Comparison of ENCODE assay signal across 1 cellular context in the genomic region with DNA sequence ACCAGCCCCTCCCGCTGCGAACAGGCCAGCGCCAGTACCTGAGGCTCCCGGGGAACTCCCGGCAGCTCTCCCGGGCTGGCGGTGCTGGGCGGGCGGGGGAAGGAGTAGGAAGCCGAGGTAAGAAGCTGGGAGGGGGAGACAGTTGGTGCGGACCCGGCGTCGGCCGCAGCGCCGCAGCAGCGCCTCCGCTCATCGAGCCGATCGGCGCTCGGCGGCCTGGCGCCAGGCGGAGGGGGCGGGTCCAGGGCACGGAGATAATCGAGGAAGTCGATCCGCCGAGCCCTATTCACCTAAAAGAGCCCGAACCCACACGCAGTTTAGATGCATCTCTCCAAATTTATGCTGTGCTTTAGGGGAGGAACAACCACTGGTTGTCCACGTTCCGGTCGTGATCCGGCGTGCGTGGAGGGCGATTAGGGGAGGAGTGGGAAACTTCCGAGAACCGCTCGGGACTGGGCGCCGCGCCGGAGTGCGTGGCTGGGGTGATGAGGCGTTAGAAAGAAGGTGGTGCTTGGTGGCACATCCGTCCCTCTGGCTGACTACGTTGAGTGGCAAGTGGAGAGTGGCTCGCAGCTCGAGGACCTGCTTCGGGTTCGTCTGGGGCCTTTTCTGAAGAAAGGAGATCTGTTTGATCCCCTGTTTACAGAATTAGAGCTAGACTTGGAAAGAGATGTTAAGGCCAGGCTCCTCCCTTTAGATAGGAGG.
TF ChIP-seq lines count a peak whose summit lies in the region.

A gene with protein sequence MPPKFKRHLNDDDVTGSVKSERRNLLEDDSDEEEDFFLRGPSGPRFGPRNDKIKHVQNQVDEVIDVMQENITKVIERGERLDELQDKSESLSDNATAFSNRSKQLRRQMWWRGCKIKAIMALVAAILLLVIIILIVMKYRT (minus strand): TSS at position 194 of the 705 bp plus-strand sequence. CDS start 3,651 bp downstream, outside the sequence.

TF ChIP-seq in HepG2, 621 proteins besides CTCF, POLR2A, EP300 and RAD21 (continued from another document and continues in another):
- TF ChIP-seq, protein P1, sequence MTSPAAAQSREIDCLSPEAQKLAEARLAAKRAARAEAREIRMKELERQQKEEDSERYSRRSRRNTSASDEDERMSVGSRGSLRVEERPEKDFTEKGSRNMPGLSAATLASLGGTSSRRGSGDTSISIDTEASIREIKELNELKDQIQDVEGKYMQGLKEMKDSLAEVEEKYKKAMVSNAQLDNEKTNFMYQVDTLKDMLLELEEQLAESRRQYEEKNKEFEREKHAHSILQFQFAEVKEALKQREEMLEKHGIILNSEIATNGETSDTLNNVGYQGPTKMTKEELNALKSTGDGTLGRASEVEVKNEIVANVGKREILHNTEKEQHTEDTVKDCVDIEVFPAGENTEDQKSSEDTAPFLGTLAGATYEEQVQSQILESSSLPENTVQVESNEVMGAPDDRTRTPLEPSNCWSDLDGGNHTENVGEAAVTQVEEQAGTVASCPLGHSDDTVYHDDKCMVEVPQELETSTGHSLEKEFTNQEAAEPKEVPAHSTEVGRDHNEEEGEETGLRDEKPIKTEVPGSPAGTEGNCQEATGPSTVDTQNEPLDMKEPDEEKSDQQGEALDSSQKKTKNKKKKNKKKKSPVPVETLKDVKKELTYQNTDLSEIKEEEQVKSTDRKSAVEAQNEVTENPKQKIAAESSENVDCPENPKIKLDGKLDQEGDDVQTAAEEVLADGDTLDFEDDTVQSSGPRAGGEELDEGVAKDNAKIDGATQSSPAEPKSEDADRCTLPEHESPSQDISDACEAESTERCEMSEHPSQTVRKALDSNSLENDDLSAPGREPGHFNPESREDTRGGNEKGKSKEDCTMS (CRISPR knock-in tag; conservative IDR thresholded peaks at IDR 0.05): no peak
- TF ChIP-seq ZNF598 (CRISPR knock-in tag; IDR thresholded peaks at IDR 0.05; ENCODE audit: borderline replicate concordance): peak; percentile 40; the same call in 1 of the 2 replicates
- TF ChIP-seq ELF4 (CRISPR knock-in tag; IDR thresholded peaks at IDR 0.05; ENCODE audit: borderline replicate concordance): no peak
- TF ChIP-seq RELA (CRISPR knock-in tag; IDR thresholded peaks at IDR 0.05): no peak
- no peak for TF ChIP-seq ZNF674 (CRISPR knock-in tag; IDR thresholded peaks at IDR 0.05; ENCODE audit: low read depth)
- TF ChIP-seq, protein P2, sequence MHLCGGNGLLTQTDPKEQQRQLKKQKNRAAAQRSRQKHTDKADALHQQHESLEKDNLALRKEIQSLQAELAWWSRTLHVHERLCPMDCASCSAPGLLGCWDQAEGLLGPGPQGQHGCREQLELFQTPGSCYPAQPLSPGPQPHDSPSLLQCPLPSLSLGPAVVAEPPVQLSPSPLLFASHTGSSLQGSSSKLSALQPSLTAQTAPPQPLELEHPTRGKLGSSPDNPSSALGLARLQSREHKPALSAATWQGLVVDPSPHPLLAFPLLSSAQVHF (CRISPR knock-in tag; IDR thresholded peaks at IDR 0.05): no peak
- TF ChIP-seq ATF1 (CRISPR knock-in tag; IDR thresholded peaks at IDR 0.05): no peak
- no peak for TF ChIP-seq NPAS2 (CRISPR knock-in tag; IDR thresholded peaks at IDR 0.05; ENCODE audit: borderline replicate concordance)
- no peak for TF ChIP-seq ZNF775 (CRISPR knock-in tag; IDR thresholded peaks at IDR 0.05; ENCODE audit: borderline replicate concordance)
- TF ChIP-seq ZNF703 (CRISPR knock-in tag; IDR thresholded peaks at IDR 0.05; ENCODE audit: borderline replicate concordance): no peak
- peak; percentile 90 for TF ChIP-seq MAZ (IDR thresholded peaks at IDR 0.05; ENCODE audit: borderline replicate concordance, low read depth, low read length)
- peak; percentile 75 for TF ChIP-seq MAZ (CRISPR knock-in tag; IDR thresholded peaks at IDR 0.05; ENCODE audit: low read depth)
- no peak for TF ChIP-seq ZNF670 (CRISPR knock-in tag; IDR thresholded peaks at IDR 0.05; ENCODE audit: borderline replicate concordance)
- TF ChIP-seq, protein P3, sequence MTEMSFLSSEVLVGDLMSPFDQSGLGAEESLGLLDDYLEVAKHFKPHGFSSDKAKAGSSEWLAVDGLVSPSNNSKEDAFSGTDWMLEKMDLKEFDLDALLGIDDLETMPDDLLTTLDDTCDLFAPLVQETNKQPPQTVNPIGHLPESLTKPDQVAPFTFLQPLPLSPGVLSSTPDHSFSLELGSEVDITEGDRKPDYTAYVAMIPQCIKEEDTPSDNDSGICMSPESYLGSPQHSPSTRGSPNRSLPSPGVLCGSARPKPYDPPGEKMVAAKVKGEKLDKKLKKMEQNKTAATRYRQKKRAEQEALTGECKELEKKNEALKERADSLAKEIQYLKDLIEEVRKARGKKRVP (CRISPR knock-in tag; IDR thresholded peaks at IDR 0.05): no peak
- TF ChIP-seq ZNF335 (CRISPR knock-in tag; IDR thresholded peaks at IDR 0.05): no peak
- TF ChIP-seq SP1 (IDR thresholded peaks at IDR 0.05): no peak
- peak; percentile 100 for TF ChIP-seq SP1 (CRISPR knock-in tag; IDR thresholded peaks at IDR 0.05)
- TF ChIP-seq ATRX (CRISPR knock-in tag; IDR thresholded peaks at IDR 0.05; ENCODE audit: borderline replicate concordance): no peak
- TF ChIP-seq, protein P4, sequence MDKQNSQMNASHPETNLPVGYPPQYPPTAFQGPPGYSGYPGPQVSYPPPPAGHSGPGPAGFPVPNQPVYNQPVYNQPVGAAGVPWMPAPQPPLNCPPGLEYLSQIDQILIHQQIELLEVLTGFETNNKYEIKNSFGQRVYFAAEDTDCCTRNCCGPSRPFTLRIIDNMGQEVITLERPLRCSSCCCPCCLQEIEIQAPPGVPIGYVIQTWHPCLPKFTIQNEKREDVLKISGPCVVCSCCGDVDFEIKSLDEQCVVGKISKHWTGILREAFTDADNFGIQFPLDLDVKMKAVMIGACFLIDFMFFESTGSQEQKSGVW (CRISPR knock-in tag; IDR thresholded peaks at IDR 0.05; ENCODE audit: borderline replicate concordance): no peak
- no peak for TF ChIP-seq NFE2L1 (CRISPR knock-in tag; IDR thresholded peaks at IDR 0.05; ENCODE audit: borderline replicate concordance)
- TF ChIP-seq, protein P5, sequence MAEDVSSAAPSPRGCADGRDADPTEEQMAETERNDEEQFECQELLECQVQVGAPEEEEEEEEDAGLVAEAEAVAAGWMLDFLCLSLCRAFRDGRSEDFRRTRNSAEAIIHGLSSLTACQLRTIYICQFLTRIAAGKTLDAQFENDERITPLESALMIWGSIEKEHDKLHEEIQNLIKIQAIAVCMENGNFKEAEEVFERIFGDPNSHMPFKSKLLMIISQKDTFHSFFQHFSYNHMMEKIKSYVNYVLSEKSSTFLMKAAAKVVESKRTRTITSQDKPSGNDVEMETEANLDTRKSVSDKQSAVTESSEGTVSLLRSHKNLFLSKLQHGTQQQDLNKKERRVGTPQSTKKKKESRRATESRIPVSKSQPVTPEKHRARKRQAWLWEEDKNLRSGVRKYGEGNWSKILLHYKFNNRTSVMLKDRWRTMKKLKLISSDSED (CRISPR knock-in tag; IDR thresholded peaks at IDR 0.05): no peak
- TF ChIP-seq PAF1 (CRISPR knock-in tag; IDR thresholded peaks at IDR 0.05): no peak
- TF ChIP-seq ISX (CRISPR knock-in tag; conservative IDR thresholded peaks at IDR 0.05): no peak
- no peak; the same call in 1 of the 2 replicates for TF ChIP-seq NFKB2 (CRISPR knock-in tag; IDR thresholded peaks at IDR 0.05; ENCODE audit: borderline replicate concordance)
- TF ChIP-seq, protein P6, sequence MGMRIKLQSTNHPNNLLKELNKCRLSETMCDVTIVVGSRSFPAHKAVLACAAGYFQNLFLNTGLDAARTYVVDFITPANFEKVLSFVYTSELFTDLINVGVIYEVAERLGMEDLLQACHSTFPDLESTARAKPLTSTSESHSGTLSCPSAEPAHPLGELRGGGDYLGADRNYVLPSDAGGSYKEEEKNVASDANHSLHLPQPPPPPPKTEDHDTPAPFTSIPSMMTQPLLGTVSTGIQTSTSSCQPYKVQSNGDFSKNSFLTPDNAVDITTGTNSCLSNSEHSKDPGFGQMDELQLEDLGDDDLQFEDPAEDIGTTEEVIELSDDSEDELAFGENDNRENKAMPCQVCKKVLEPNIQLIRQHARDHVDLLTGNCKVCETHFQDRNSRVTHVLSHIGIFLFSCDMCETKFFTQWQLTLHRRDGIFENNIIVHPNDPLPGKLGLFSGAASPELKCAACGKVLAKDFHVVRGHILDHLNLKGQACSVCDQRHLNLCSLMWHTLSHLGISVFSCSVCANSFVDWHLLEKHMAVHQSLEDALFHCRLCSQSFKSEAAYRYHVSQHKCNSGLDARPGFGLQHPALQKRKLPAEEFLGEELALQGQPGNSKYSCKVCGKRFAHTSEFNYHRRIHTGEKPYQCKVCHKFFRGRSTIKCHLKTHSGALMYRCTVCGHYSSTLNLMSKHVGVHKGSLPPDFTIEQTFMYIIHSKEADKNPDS (CRISPR knock-in tag; IDR thresholded peaks at IDR 0.05): no peak
- TF ChIP-seq, protein P7, sequence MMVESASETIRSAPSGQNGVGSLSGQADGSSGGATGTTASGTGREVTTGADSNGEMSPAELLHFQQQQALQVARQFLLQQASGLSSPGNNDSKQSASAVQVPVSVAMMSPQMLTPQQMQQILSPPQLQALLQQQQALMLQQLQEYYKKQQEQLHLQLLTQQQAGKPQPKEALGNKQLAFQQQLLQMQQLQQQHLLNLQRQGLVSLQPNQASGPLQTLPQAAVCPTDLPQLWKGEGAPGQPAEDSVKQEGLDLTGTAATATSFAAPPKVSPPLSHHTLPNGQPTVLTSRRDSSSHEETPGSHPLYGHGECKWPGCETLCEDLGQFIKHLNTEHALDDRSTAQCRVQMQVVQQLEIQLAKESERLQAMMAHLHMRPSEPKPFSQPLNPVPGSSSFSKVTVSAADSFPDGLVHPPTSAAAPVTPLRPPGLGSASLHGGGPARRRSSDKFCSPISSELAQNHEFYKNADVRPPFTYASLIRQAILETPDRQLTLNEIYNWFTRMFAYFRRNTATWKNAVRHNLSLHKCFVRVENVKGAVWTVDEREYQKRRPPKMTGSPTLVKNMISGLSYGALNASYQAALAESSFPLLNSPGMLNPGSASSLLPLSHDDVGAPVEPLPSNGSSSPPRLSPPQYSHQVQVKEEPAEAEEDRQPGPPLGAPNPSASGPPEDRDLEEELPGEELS (CRISPR knock-in tag; IDR thresholded peaks at IDR 0.05): peak; percentile 24; the same call in 1 of the 2 replicates
- TF ChIP-seq, protein P8, sequence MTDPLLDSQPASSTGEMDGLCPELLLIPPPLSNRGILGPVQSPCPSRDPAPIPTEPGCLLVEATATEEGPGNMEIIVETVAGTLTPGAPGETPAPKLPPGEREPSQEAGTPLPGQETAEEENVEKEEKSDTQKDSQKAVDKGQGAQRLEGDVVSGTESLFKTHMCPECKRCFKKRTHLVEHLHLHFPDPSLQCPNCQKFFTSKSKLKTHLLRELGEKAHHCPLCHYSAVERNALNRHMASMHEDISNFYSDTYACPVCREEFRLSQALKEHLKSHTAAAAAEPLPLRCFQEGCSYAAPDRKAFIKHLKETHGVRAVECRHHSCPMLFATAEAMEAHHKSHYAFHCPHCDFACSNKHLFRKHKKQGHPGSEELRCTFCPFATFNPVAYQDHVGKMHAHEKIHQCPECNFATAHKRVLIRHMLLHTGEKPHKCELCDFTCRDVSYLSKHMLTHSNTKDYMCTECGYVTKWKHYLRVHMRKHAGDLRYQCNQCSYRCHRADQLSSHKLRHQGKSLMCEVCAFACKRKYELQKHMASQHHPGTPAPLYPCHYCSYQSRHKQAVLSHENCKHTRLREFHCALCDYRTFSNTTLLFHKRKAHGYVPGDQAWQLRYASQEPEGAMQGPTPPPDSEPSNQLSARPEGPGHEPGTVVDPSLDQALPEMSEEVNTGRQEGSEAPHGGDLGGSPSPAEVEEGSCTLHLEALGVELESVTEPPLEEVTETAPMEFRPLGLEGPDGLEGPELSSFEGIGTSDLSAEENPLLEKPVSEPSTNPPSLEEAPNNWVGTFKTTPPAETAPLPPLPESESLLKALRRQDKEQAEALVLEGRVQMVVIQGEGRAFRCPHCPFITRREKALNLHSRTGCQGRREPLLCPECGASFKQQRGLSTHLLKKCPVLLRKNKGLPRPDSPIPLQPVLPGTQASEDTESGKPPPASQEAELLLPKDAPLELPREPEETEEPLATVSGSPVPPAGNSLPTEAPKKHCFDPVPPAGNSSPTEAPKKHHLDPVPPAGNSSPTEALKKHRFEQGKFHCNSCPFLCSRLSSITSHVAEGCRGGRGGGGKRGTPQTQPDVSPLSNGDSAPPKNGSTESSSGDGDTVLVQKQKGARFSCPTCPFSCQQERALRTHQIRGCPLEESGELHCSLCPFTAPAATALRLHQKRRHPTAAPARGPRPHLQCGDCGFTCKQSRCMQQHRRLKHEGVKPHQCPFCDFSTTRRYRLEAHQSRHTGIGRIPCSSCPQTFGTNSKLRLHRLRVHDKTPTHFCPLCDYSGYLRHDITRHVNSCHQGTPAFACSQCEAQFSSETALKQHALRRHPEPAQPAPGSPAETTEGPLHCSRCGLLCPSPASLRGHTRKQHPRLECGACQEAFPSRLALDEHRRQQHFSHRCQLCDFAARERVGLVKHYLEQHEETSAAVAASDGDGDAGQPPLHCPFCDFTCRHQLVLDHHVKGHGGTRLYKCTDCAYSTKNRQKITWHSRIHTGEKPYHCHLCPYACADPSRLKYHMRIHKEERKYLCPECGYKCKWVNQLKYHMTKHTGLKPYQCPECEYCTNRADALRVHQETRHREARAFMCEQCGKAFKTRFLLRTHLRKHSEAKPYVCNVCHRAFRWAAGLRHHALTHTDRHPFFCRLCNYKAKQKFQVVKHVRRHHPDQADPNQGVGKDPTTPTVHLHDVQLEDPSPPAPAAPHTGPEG (CRISPR knock-in tag; IDR thresholded peaks at IDR 0.05): no peak
- no peak for TF ChIP-seq HOXA7 (CRISPR knock-in tag; IDR thresholded peaks at IDR 0.05)
- no peak for TF ChIP-seq GTF3A (CRISPR knock-in tag; conservative IDR thresholded peaks at IDR 0.05)
- TF ChIP-seq TP53 (CRISPR knock-in tag; conservative IDR thresholded peaks at IDR 0.05): no peak
- no peak for TF ChIP-seq ZNF83 (CRISPR knock-in tag; IDR thresholded peaks at IDR 0.05; ENCODE audit: borderline replicate concordance)
- no peak for TF ChIP-seq EEA1 (CRISPR knock-in tag; IDR thresholded peaks at IDR 0.05; ENCODE audit: borderline replicate concordance)
- TF ChIP-seq REXO4 (CRISPR knock-in tag; IDR thresholded peaks at IDR 0.05; ENCODE audit: borderline replicate concordance): no peak
- TF ChIP-seq SNAI1 (CRISPR knock-in tag; IDR thresholded peaks at IDR 0.05; ENCODE audit: borderline replicate concordance): no peak
- TF ChIP-seq, protein P9, sequence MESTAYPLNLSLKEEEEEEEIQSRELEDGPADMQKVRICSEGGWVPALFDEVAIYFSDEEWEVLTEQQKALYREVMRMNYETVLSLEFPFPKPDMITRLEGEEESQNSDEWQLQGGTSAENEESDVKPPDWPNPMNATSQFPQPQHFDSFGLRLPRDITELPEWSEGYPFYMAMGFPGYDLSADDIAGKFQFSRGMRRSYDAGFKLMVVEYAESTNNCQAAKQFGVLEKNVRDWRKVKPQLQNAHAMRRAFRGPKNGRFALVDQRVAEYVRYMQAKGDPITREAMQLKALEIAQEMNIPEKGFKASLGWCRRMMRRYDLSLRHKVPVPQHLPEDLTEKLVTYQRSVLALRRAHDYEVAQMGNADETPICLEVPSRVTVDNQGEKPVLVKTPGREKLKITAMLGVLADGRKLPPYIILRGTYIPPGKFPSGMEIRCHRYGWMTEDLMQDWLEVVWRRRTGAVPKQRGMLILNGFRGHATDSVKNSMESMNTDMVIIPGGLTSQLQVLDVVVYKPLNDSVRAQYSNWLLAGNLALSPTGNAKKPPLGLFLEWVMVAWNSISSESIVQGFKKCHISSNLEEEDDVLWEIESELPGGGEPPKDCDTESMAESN (CRISPR knock-in tag; conservative IDR thresholded peaks at IDR 0.05): no peak; the same call in none of the 2 replicates
- TF ChIP-seq XRCC5 (optimal IDR thresholded peaks at IDR 0.05; ENCODE audit: low read length): peak; percentile 99
